Comparison of ENCODE assay signal across 10 cellular contexts in the genomic region with DNA sequence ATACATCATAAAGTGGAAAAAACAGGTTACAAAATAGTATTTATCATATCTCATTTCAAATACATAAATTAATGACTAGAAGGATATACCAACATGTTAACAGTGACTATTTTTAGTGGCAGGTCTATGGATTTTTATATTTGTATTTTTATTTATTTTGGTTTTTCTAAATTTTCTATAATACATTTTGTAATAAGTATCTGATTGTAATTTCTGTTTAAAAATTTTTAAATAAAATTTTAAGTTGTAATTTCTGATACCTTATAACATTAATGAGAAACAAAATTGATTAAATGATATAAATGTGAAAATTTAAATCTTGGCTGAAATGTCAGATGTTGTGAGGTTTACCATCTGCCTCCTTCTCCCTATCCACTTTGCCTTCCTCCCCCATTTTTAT. TPM values are rescaled to one million over a fixed set of nuclear protein-coding genes. Genes with fewer than 3 reads are reported as not detected.
A peak's percentile ranks its signal among the peaks of the same experiment; 100 is the strongest.
DNase-seq lines count a peak whose midpoint lies in the region; ATAC-seq and TF ChIP-seq lines count a peak whose summit lies in the region.
"Had no signal": no experiment of that assay in that cellular context is flagged by ENCODE, and none has a peak within 500 bp of the region (broad histone marks: within the 10 kb centered on the region; RNA-seq: fewer than 3 reads in every experiment).

No MANE protein-coding gene starts in this region.

- TF ChIP-seq CTCF in CD8-positive, alpha-beta T cell (IDR thresholded peaks at IDR 0.05) = no peak
- TF ChIP-seq CTCF in LNCaP clone FGC (IDR thresholded peaks at IDR 0.05; ENCODE audit: control insufficient read depth, extremely low read depth, insufficient read depth) (no peak), mammary epithelial cell (conservative IDR thresholded peaks at IDR 0.05 in 1 of 2, IDR thresholded peaks at IDR 0.05 in 1 of 2; ENCODE audit: extremely low read depth in 1 of 2, insufficient read depth in 1 of 2, low read depth in 1 of 2, low read length in 2 of 2) (no peak), natural killer cell (IDR thresholded peaks at IDR 0.05) (no peak), thyroid gland (IDR thresholded peaks at IDR 0.05) (no peak)

- peaks cover 31% of the 10 kb centered on the region for H3K36me3 Mint-ChIP-seq in CD8-positive, alpha-beta T cell
- no peaks in the 10 kb centered on the region for H3K36me3 Mint-ChIP-seq in natural killer cell

- no peak overlapping the region for H3K27ac ChIP-seq in CD8-positive, alpha-beta T cell (ENCODE audit: low read depth, low read length)
- H3K27ac ChIP-seq in mammary epithelial cell (ENCODE audit: insufficient read depth, low read depth, low read length) (no peak overlapping the region), thyroid gland (no peak overlapping the region)
- H3K27ac ChIP-seq: uterus had no signal

- BruUV-seq in mammary epithelial cell (replicated peaks; lab: Mats Ljungman, UMichigan) = no TSS peak

- no peak for TF ChIP-seq POLR2A in thyroid gland (IDR thresholded peaks at IDR 0.05)

- no peaks in the 10 kb centered on the region for H3K9me3 ChIP-seq in CD8-positive, alpha-beta T cell (ENCODE audit: low read length)
- H3K9me3 ChIP-seq in mammary epithelial cell (replicated peaks; ENCODE audit: insufficient read depth, low read length) = no peaks in the 10 kb centered on the region
- no peaks in the 10 kb centered on the region for H3K9me3 ChIP-seq in thyroid gland
- H3K9me3 ChIP-seq: uterus had no signal

- CTCF ChIA-PET in CD8-positive, alpha-beta T cell (lab: Charles Lee) = no interaction called here
- CTCF ChIA-PET in mammary epithelial cell (lab: Charles Lee; ENCODE audit: low non-redundant PET) = no interaction called here

- H3K4me3 ChIP-seq in CD8-positive, alpha-beta T cell (ENCODE audit: low read depth, low read length) = peak overlapping the region; percentile 65
- H3K4me3 ChIP-seq in LNCaP clone FGC (ENCODE audit: low read depth, low read length) (peak overlapping the region; percentile 85), mammary epithelial cell (replicated peaks in 1 of 3; ENCODE audit: insufficient read depth in 1 of 3, low read depth in 2 of 3, low read length in 3 of 3) (peak overlapping the region; percentile 14 to 78 (median 77)), thyroid gland (replicated peaks in 1 of 3) (no peak overlapping the region)
- H3K4me3 ChIP-seq: uterus had no signal

- H3K4me1 ChIP-seq in CD8-positive, alpha-beta T cell (ENCODE audit: insufficient read depth, low read length) = peaks cover 29% of the 10 kb centered on the region
- H3K4me1 ChIP-seq in mammary epithelial cell (ENCODE audit: insufficient read depth, low read length) (peaks cover 2% of the 10 kb centered on the region), thyroid gland (peaks cover 0 to 11% of the 10 kb centered on the region in 2 donors)
- H3K4me1 ChIP-seq: uterus had no signal

- H3K4me2 ChIP-seq in mammary epithelial cell (ENCODE audit: insufficient read depth, low read depth, low read length) = peak overlapping the region; percentile 70

- H3K27ac Mint-ChIP-seq in CD8-positive, alpha-beta T cell = no peak overlapping the region
- H3K27ac Mint-ChIP-seq in natural killer cell = peak overlapping the region; percentile 99 to 100

- intact Hi-C loops in CD8-positive, alpha-beta T cell (cut with DNase I, micrococcal nuclease) = loop anchor here (5.0 to 10.0 kb wide), 3 partner anchors 104 to 249 kb away; a partner anchor contains a TSS
- intact Hi-C loops in mammary epithelial cell (cut with micrococcal nuclease) (loop anchor here (10.0 kb wide), 1 partner anchor 101 kb away; no protein-coding TSS in a partner anchor), natural killer cell (cut with micrococcal nuclease) (no loop called here), thyroid gland (cut with DNase I) (no loop called here)

- H3K36me3 ChIP-seq in CD8-positive, alpha-beta T cell (ENCODE audit: insufficient read depth, low read length) = peaks cover 4% of the 10 kb centered on the region
- peaks cover 9% of the 10 kb centered on the region for H3K36me3 ChIP-seq in mammary epithelial cell (ENCODE audit: insufficient read depth, low read length)
- H3K36me3 ChIP-seq in thyroid gland = peaks cover 4 to 5% of the 10 kb centered on the region in 2 donors
- H3K36me3 ChIP-seq: uterus had no signal

- POLR2A ChIA-PET in CD8-positive, alpha-beta T cell (lab: Charles Lee) = no interaction called here

- H3K4me1 Mint-ChIP-seq in CD8-positive, alpha-beta T cell (ENCODE audit: low read depth) = peaks cover 30% of the 10 kb centered on the region
- peaks cover 20 to 24% of the 10 kb centered on the region in 2 donors for H3K4me1 Mint-ChIP-seq in natural killer cell

- no peaks in the 10 kb centered on the region for H3K27me3 ChIP-seq in CD8-positive, alpha-beta T cell (ENCODE audit: insufficient read depth, low read length)
- H3K27me3 ChIP-seq in mammary epithelial cell (ENCODE audit: insufficient read depth, low read length) = no peaks in the 10 kb centered on the region
- H3K27me3 ChIP-seq in thyroid gland = no peaks in the 10 kb centered on the region
- H3K27me3 ChIP-seq: uterus had no signal

- peak overlapping the region; percentile 55 for H3K9ac ChIP-seq in mammary epithelial cell (ENCODE audit: insufficient read depth, low read length)

- ATAC-seq in CD8-positive, alpha-beta T cell = no peak
- no peak for ATAC-seq in natural killer cell
- ATAC-seq in HG03521 (IDR thresholded peaks at IDR 0.05; ENCODE audit: unreplicated experiment) = no peak

- DNase-seq in CD8-positive, alpha-beta T cell = no peak
- DNase-seq in LNCaP clone FGC (ENCODE audit: low read depth) (no peak), mammary epithelial cell (no peak), natural killer cell (no peak), thyroid gland (no peak), NCI-H1105 (lab: John Stamatoyannopoulos, UW) (no peak), cerebellum (ENCODE audit: low spot score) (no peak)
- DNase-seq: hippocampal formation, uterus had no signal

- no peaks in the 10 kb centered on the region for H3K9me3 Mint-ChIP-seq in CD8-positive, alpha-beta T cell
- H3K9me3 Mint-ChIP-seq in natural killer cell = no peaks in the 10 kb centered on the region

- H3K79me2 ChIP-seq in mammary epithelial cell (ENCODE audit: insufficient read depth, low read length) = peaks cover 66% of the 10 kb centered on the region

- in situ Hi-C loops in mammary epithelial cell (cut with MboI; ENCODE audit: low sequenced_read_pairs in 2 of 2) = no loop called here

- peak overlapping the region; percentile 68 for H3K4me3 Mint-ChIP-seq in CD8-positive, alpha-beta T cell
- H3K4me3 Mint-ChIP-seq in natural killer cell = peak overlapping the region; percentile 64

- no peak overlapping the region for H2AFZ ChIP-seq in mammary epithelial cell (ENCODE audit: low read depth, low read length)

- H4K20me1 ChIP-seq in mammary epithelial cell (ENCODE audit: insufficient read depth, low read length) = no peaks in the 10 kb centered on the region

- no peaks in the 10 kb centered on the region for H3K27me3 Mint-ChIP-seq in CD8-positive, alpha-beta T cell (ENCODE audit: low read depth)
- H3K27me3 Mint-ChIP-seq in natural killer cell (ENCODE audit: low read depth in 2 of 2) = no peaks in the 10 kb centered on the region

- dilution Hi-C loops in mammary epithelial cell (cut with HindIII; ENCODE audit: low sequenced_read_pairs) = no loop called here

RNA-seq across cellular contexts. Expression of a gene that starts 2.5 kb away (rescaled TPM):
- total RNA-seq in CD8-positive, alpha-beta T cell = 100 to 1,000 TPM; 488 to 500 TPM
- total RNA-seq in mammary epithelial cell = 100 to 1,000 TPM; 274 to 294 TPM
- 168 TPM for polyA plus RNA-seq in mammary epithelial cell
- 328 TPM for polyA minus RNA-seq in mammary epithelial cell
- 100 to 1,000 TPM; 370 to 454 (median 439) TPM for total RNA-seq in natural killer cell
- 100 to 1,000 TPM; 221 to 281 (median 255) TPM for total RNA-seq in thyroid gland
- total RNA-seq in cerebellum = 237 TPM

RNA-seq across cellular contexts. Expression of a gene that starts 15.6 kb away (rescaled TPM):
- 1 to 10 TPM; 2.2 TPM for total RNA-seq in CD8-positive, alpha-beta T cell
- total RNA-seq in mammary epithelial cell = 1 to 10 TPM; 1.0 to 1.4 TPM
- polyA plus RNA-seq in mammary epithelial cell = 0.49 TPM
- polyA minus RNA-seq in mammary epithelial cell = 6.2 TPM
- 1 to 10 TPM; 2.2 to 3.0 (median 2.4) TPM for total RNA-seq in natural killer cell
- total RNA-seq in thyroid gland = 1 to 10 TPM in 1 of 4 donors, under 1 TPM in 2, not detected in 1; 0.33 to 1.0 (median 0.67) TPM
- total RNA-seq in cerebellum = 3.0 TPM

RNA-seq across cellular contexts. Expression of a gene that starts 32.0 kb away (rescaled TPM):
- total RNA-seq in CD8-positive, alpha-beta T cell = 10 to 100 TPM; 12.2 to 13.2 TPM
- total RNA-seq in mammary epithelial cell (10 to 100 TPM; 14.7 to 15.4 TPM), natural killer cell (10 to 100 TPM; 18.0 to 21.0 (median 20.4) TPM), thyroid gland (10 to 100 TPM; 17.7 to 27.4 (median 20.5) TPM), cerebellum (27.9 TPM)
- 10.6 TPM for polyA plus RNA-seq in mammary epithelial cell
- polyA minus RNA-seq in mammary epithelial cell = 40.2 TPM

Comparison
In these comparisons a context has a peak if more than half of its experiments do, and no peak if none do; other contexts are left out.
1. H3K4me3 ChIP-seq: peak in CD8-positive, alpha-beta T cell (single experiment), LNCaP clone FGC (single experiment) and mammary epithelial cell (3 of 3); none in thyroid gland (0 of 3).
2. intact Hi-C loops: an anchor here in CD8-positive, alpha-beta T cell (5.0 to 10.0 kb wide) and mammary epithelial cell (10.0 kb wide); none called in natural killer cell and thyroid gland.